Comparison of ENCODE assay signal across 8 cellular contexts in the genomic region with DNA sequence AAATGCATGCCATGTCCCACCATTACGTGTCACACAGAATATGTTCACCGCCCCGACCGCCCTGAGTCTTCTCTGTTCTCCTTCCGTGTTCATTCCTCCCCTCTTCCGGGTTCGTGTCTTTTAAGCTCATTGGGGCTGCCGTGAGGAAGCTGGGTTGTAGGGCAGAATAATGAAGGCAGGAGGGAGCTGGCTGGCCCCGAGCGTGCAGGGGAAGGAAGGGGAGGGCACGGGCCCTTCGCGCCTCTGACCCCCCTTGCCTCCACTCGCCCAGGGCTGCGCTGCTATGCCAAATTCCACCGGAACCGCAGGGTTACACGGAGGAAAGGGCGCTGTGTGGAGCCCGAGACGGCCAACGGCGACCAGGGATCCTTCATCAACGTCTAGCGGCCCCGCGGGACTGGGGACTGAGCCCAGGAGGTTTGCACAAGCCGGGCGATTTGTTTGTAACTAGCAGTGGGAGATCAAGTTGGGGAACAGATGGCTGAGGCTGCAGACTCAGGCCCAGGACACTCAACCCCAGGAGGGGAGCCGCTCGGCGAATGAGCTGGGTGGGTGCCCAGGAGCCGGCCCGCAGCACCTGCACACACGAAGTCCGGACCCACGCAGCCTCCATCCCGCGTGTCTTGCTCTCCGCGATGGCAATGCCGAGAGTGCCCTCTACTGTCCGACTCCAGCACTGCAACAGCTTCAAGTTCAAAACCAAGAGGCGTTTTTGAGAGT.
DNase-seq lines count a peak whose midpoint lies in the region; ATAC-seq lines count a peak whose summit lies in the region.

No MANE protein-coding gene starts in this region.

- H3K27ac ChIP-seq in effector memory CD4-positive, alpha-beta T cell (ENCODE audit: insufficient read depth, low read length, poor library complexity, severe bottlenecking), result peak overlapping the region; percentile 70

- no peaks in the 10 kb centered on the region for H3K9me3 ChIP-seq in effector memory CD4-positive, alpha-beta T cell (ENCODE audit: control insufficient read depth, low read length)

- H3K36me3 ChIP-seq in effector memory CD4-positive, alpha-beta T cell (ENCODE audit: control insufficient read depth, insufficient read depth, low read length), result no peaks in the 10 kb centered on the region

- DNase-seq in DMS79 (lab: John Stamatoyannopoulos, UW) (peak; percentile 17), NK-92 (lab: John Stamatoyannopoulos, UW; ENCODE audit: unreplicated experiment) (peak; percentile 24), midbrain (lab: John Stamatoyannopoulos, UW) (peak; percentile 85)
- peak; percentile 74 for DNase-seq in activated CD8-positive, alpha-beta memory T cell treated with anti-CD3 and anti-CD28 coated beads for 4 hours (ENCODE audit: low read depth in 2 of 2)
- peak; percentile 68 to 79 (median 70) for DNase-seq in effector memory CD4-positive, alpha-beta T cell
- peak; percentile 73 for DNase-seq in stimulated activated CD8-positive, alpha-beta memory T cell treated with anti-CD3 and anti-CD28 coated beads, Interleukin-15, amount 100 ng/mL, for 24 hours (ENCODE audit: low read depth)

- H3K27me3 ChIP-seq in effector memory CD4-positive, alpha-beta T cell (replicated peaks; ENCODE audit: control insufficient read depth, insufficient read depth, low read length, poor library complexity, severe bottlenecking), result no peaks in the 10 kb centered on the region

- H3K4me1 ChIP-seq in effector memory CD4-positive, alpha-beta T cell (ENCODE audit: control insufficient read depth, insufficient read depth, low read length, poor library complexity, severe bottlenecking), result peaks cover 3% of the 10 kb centered on the region

- H3K4me3 ChIP-seq in effector memory CD4-positive, alpha-beta T cell (ENCODE audit: insufficient read depth, low read depth, low read length, poor library complexity, severe bottlenecking), result peak overlapping the region; percentile 60

- ATAC-seq in HG02981 (IDR thresholded peaks at IDR 0.05; ENCODE audit: unreplicated experiment) (peak; percentile 52), GM21367 (IDR thresholded peaks at IDR 0.05; ENCODE audit: unreplicated experiment) (no peak)

Comparison
In these comparisons a context has a peak if more than half of its experiments do, and no peak if none do; other contexts are left out.
1. DNase-seq: peak in every context shown above with its lines; median percentile 85 in midbrain; 74 in activated CD8-positive, alpha-beta memory T cell treated with anti-CD3 and anti-CD28 coated beads for 4 hours; 73 in stimulated activated CD8-positive, alpha-beta memory T cell treated with anti-CD3 and anti-CD28 coated beads, Interleukin-15, amount 100 ng/mL, for 24 hours; 70 in effector memory CD4-positive, alpha-beta T cell; 24 in NK-92; 17 in DMS79.